In genomic region chr12:50641566-50641965, GRCh38 we compare ENCODE assay signal across 12 cellular contexts.
A peak's percentile ranks its signal among the peaks of the same experiment; 100 is the strongest.
DNase-seq lines count a peak whose midpoint lies in the region; ATAC-seq, FAIRE-seq and TF ChIP-seq lines count a peak whose summit lies in the region.
"Had no signal": no experiment of that assay in that cellular context is flagged by ENCODE, and none has a peak within 500 bp of the region (broad histone marks: within the 10 kb centered on the region; RNA-seq: fewer than 3 reads in every experiment).

No MANE protein-coding gene starts in this region.

- WGBS in K562 (ENCODE audit: insufficient coverage, low coverage, missing lambda C conversion rate), result 13% methylated on average over 5 of the region's 5 CpGs

- intact Hi-C loops in K562 (cut with micrococcal nuclease), result no loop called here

- no peak for TF ChIP-seq RAD21 in K562 (CRISPR knock-in tag; conservative IDR thresholded peaks at IDR 0.05 in 1 of 2, IDR thresholded peaks at IDR 0.05 in 1 of 2)

- no peaks in the 10 kb centered on the region for H3K79me2 ChIP-seq in ACC112 (ENCODE audit: control insufficient read depth, insufficient read depth, low read length, unreplicated experiment)
- H3K79me2 ChIP-seq in K562 (ENCODE audit: control insufficient read depth, insufficient read depth, low read length), result no peaks in the 10 kb centered on the region

- peak; percentile 18 for DNase-seq in LHCN-M2 (ENCODE audit: low read depth)
- peak; percentile 66 to 76 (median 74) for DNase-seq in K562 (ENCODE audit: extremely low read depth in 1 of 4, low spot score in 3 of 4)
- peak; percentile 31 for DNase-seq in kidney glomerular epithelial cell (lab: John Stamatoyannopoulos, UW)
- DNase-seq in activated effector memory CD4-positive, alpha-beta T cell treated with Interleukin-2 at 50 U/mL for 16 hours, result no peak
- no peak for DNase-seq in HuH-7.5 (ENCODE audit: low spot score)
- no peak for DNase-seq in retina
- DNase-seq: MG63; NCI-H526 treated with DMSO at 0.1 percent for 48 hours; stimulated activated CD8-positive, alpha-beta memory T cell treated with anti-CD3 and anti-CD28 coated beads, Interleukin-4, amount 100 ng/mL, for 48 hours had no signal

- in situ Hi-C loops in K562 (cut with MboI), result no loop called here

- H3K9ac ChIP-seq in K562 (ENCODE audit: insufficient read depth in 1 of 2, low read depth in 2 of 2, low read length in 2 of 2), result no peak overlapping the region; a peak in 1 of 4 replicates

- H3K36me3 ChIP-seq in ACC112 (ENCODE audit: insufficient read depth, low read length) (no peaks in the 10 kb centered on the region), K562 (ENCODE audit: control insufficient read depth, insufficient read depth, low read length) (peaks cover 20% of the 10 kb centered on the region; the same call in 2 of the 3 replicates)
- H3K36me3 ChIP-seq: MG63 had no signal

- POLR2A ChIA-PET in K562 (lab: Yijun Ruan, JAX), result interaction anchor here (0.6 to 1.2 kb wide), 3 partner anchors 18 to 45 kb away, joined by 3 read pairs; no protein-coding TSS in a partner anchor

- H3K4me1 ChIP-seq in ACC112 (ENCODE audit: control insufficient read depth, insufficient read depth, low read length, unreplicated experiment), result peaks cover 10% of the 10 kb centered on the region
- peaks cover 6 to 14% of the 10 kb centered on the region in 2 experiments; a peak in 4 of 5 replicates for H3K4me1 ChIP-seq in K562 (replicated peaks in 1 of 2; ENCODE audit: control insufficient read depth in 2 of 2, insufficient read depth in 2 of 2, low read length in 2 of 2)

- H3K27ac ChIP-seq in ACC112 (ENCODE audit: low read depth, low read length) (peak overlapping the region; percentile 46), K562 (ENCODE audit: extremely low read depth, low read depth, low read length) (peak overlapping the region; percentile 6)

- TF ChIP-seq POLR2A in K562 (conservative IDR thresholded peaks at IDR 0.05), result no peak

- TF ChIP-seq CTCF in K562 (IDR thresholded peaks at IDR 0.05 in 2 of 3, conservative IDR thresholded peaks at IDR 0.05 in 1 of 3; ENCODE audit: insufficient read depth in 2 of 3, low read depth in 1 of 3, low read length in 3 of 3), result 0 out of 6 replicates have a peak, but pooled peaks of 1 of the 3 experiments have one; percentile 5

- TF ChIP-seq EP300 in K562 (IDR thresholded peaks at IDR 0.05; ENCODE audit: low read length), result peak; percentile 35; the same call in 1 of the 2 replicates

- H4K20me1 ChIP-seq in K562 (replicated peaks; ENCODE audit: control insufficient read depth, insufficient read depth, low read length), result no peaks in the 10 kb centered on the region

- CTCF ChIA-PET in K562 (lab: Yijun Ruan, JAX; ENCODE audit: low intra/inter-chr PET ratio), result no interaction called here

- no peak overlapping the region for H3K4me2 ChIP-seq in K562 (ENCODE audit: insufficient read depth, low read length)

- H2AFZ ChIP-seq in ACC112 (ENCODE audit: low read length, unreplicated experiment) (no peak overlapping the region), K562 (ENCODE audit: low read depth, low read length) (peak overlapping the region; percentile 25; the same call in 1 of the 2 replicates)

- H3K9me3 ChIP-seq in K562 (replicated peaks; ENCODE audit: control insufficient read depth, insufficient read depth, low read depth, low read length), result no peaks in the 10 kb centered on the region
- H3K9me3 ChIP-seq: MG63 had no signal

- no TSS peak for BruUV-seq in K562 (replicated peaks; lab: Mats Ljungman, UMichigan)

- no peaks in the 10 kb centered on the region for H3K9me1 ChIP-seq in K562 (ENCODE audit: control insufficient read depth, insufficient read depth, low read length)

- ATAC-seq in K562 (peak; percentile 88), GM18498 (IDR thresholded peaks at IDR 0.05; ENCODE audit: unreplicated experiment) (no peak)
- ATAC-seq: activated CD4-positive, CD25-positive, alpha-beta regulatory T cell treated with anti-CD3 and anti-CD28 coated beads, Interleukin-2, amount 50 U/mL, for 24 hours had no signal

- peak; percentile 52 for FAIRE-seq in K562 (lab: Jason Lieb, UNC)

- H3K27me3 ChIP-seq in ACC112 (ENCODE audit: insufficient read depth, low read length) (no peaks in the 10 kb centered on the region), K562 (ENCODE audit: control insufficient read depth in 2 of 2, insufficient read depth in 2 of 2, low read length in 2 of 2) (no peaks in the 10 kb centered on the region)
- H3K27me3 ChIP-seq: MG63 had no signal

- no peak overlapping the region for H3K4me3 ChIP-seq in ACC112 (ENCODE audit: low read depth, low read length)
- H3K4me3 ChIP-seq in K562, result no peak overlapping the region
- H3K4me3 ChIP-seq: MG63 had no signal

TF ChIP-seq in K562, 482 proteins besides CTCF, POLR2A, EP300 and RAD21 (continues in another document):
- no peak for TF ChIP-seq KAT2B (IDR thresholded peaks at IDR 0.05; ENCODE audit: low read depth, low read length)
- TF ChIP-seq SMC3 (conservative IDR thresholded peaks at IDR 0.05; ENCODE audit: insufficient read depth, low read depth, low read length), result no peak
- TF ChIP-seq SMARCA4 (IDR thresholded peaks at IDR 0.05), result 0 out of 2 replicates have a peak, but pooled peaks have one; percentile 14
- TF ChIP-seq NCOA4 (IDR thresholded peaks at IDR 0.05; ENCODE audit: partially characterized antibody), result no peak
- TF ChIP-seq ZNF696 (CRISPR knock-in tag; conservative IDR thresholded peaks at IDR 0.05), result no peak
- TF ChIP-seq HLTF (IDR thresholded peaks at IDR 0.05), result no peak
- TF ChIP-seq SP1 (CRISPR knock-in tag; IDR thresholded peaks at IDR 0.05), result no peak
- TF ChIP-seq ZNF165 (CRISPR knock-in tag; IDR thresholded peaks at IDR 0.05; ENCODE audit: borderline replicate concordance), result no peak
- no peak for TF ChIP-seq PHF8 (IDR thresholded peaks at IDR 0.05; ENCODE audit: borderline replicate concordance, low read length)
- 0 out of 2 replicates have a peak, but pooled peaks have one; percentile 44 for TF ChIP-seq SPI1 (IDR thresholded peaks at IDR 0.05; ENCODE audit: borderline replicate concordance, low read depth, low read length)
- TF ChIP-seq TEAD1 (CRISPR knock-in tag; IDR thresholded peaks at IDR 0.05), result no peak
- TF ChIP-seq ZNF586 (CRISPR knock-in tag; conservative IDR thresholded peaks at IDR 0.05), result no peak
- TF ChIP-seq KDM5B (IDR thresholded peaks at IDR 0.05; ENCODE audit: insufficient replicate concordance, low read depth, low read length), result no peak
- no peak for TF ChIP-seq E2F8 (IDR thresholded peaks at IDR 0.05; ENCODE audit: low read depth, partially characterized antibody)
- no peak for TF ChIP-seq RFX7 (CRISPR knock-in tag; IDR thresholded peaks at IDR 0.05)
- no peak for TF ChIP-seq BCOR (IDR thresholded peaks at IDR 0.05)
- TF ChIP-seq STAG1 (CRISPR knock-in tag; IDR thresholded peaks at IDR 0.05; ENCODE audit: borderline replicate concordance), result no peak
- no peak for TF ChIP-seq ELF1 (tag; IDR thresholded peaks at IDR 0.05)
- TF ChIP-seq ZNF507 (tag; conservative IDR thresholded peaks at IDR 0.05), result no peak
- TF ChIP-seq TEAD4 (IDR thresholded peaks at IDR 0.05; ENCODE audit: low read length), result peak; percentile 73
- no peak for TF ChIP-seq TEAD4 (CRISPR knock-in tag; IDR thresholded peaks at IDR 0.05; ENCODE audit: borderline replicate concordance)
- TF ChIP-seq MNT (conservative IDR thresholded peaks at IDR 0.05), result peak; percentile 68 to 79; a peak in 3 of 4 replicates
- TF ChIP-seq RFX1 (IDR thresholded peaks at IDR 0.05), result no peak
- TF ChIP-seq BRCA1 (IDR thresholded peaks at IDR 0.05), result no peak
- no peak for TF ChIP-seq BRCA1 (CRISPR knock-in tag; IDR thresholded peaks at IDR 0.05)
- no peak for TF ChIP-seq SLC30A9 (CRISPR knock-in tag; IDR thresholded peaks at IDR 0.05)
- TF ChIP-seq RCOR1 (IDR thresholded peaks at IDR 0.05; ENCODE audit: borderline replicate concordance in 1 of 2, low read depth in 2 of 2, low read length in 2 of 2), result 0 out of 4 replicates have a peak, but pooled peaks of 1 of the 2 experiments have one; percentile 28

Comparison
In these comparisons a context has a peak if more than half of its experiments do, and no peak if none do; other contexts are left out.
1. DNase-seq: peak in LHCN-M2 (single experiment), K562 (4 of 4) and kidney glomerular epithelial cell (single experiment); none in activated effector memory CD4-positive, alpha-beta T cell treated with Interleukin-2 at 50 U/mL for 16 hours (single experiment), HuH-7.5 (single experiment) and retina (single experiment).